16 cellular contexts compared by ENCODE assay signal in genomic region chr15:92074646-92075045, GRCh38.
DNase-seq lines count a peak whose midpoint lies in the region; ATAC-seq, FAIRE-seq and TF ChIP-seq lines count a peak whose summit lies in the region.
"Had no signal": no experiment of that assay in that cellular context is flagged by ENCODE, and none has a peak within 500 bp of the region (broad histone marks: within the 10 kb centered on the region; RNA-seq: fewer than 3 reads in every experiment).

No MANE protein-coding gene starts in this region.

- no peaks in the 10 kb centered on the region for H3K4me1 ChIP-seq in Caco-2

- no peak overlapping the region for H3K27ac Mint-ChIP-seq in stimulated activated effector memory CD8-positive, alpha-beta T cell treated with anti-CD3 and anti-CD28 coated beads, Interleukin-12 subunit alpha, Interleukin-12 subunit beta, amount 100 ng/mL, for 72 hours
- H3K27ac Mint-ChIP-seq in Caco-2 (ENCODE audit: unreplicated experiment): no peak overlapping the region
- H3K27ac Mint-ChIP-seq: activated T-cell treated with anti-CD3 and anti-CD28 coated beads, Interleukin-2, amount 50 U/mL, for 24 hours; neural progenitor cell had no signal

- no peaks in the 10 kb centered on the region for H3K9me3 ChIP-seq in Caco-2
- H3K9me3 ChIP-seq: transverse colon had no signal

- H3K4me3 Mint-ChIP-seq in stimulated activated effector memory CD8-positive, alpha-beta T cell treated with anti-CD3 and anti-CD28 coated beads, Interleukin-12 subunit alpha, Interleukin-12 subunit beta, amount 100 ng/mL, for 72 hours: no peak overlapping the region
- H3K4me3 Mint-ChIP-seq in Caco-2 (ENCODE audit: unreplicated experiment): no peak overlapping the region
- H3K4me3 Mint-ChIP-seq: activated T-cell treated with anti-CD3 and anti-CD28 coated beads, Interleukin-2, amount 50 U/mL, for 24 hours; neural progenitor cell had no signal

- no peak for TF ChIP-seq CTCF in Caco-2 (IDR thresholded peaks at IDR 0.05; ENCODE audit: insufficient read depth in 1 of 2, low read depth in 1 of 2, low read length in 1 of 2, severe bottlenecking in 1 of 2, unreplicated experiment in 1 of 2)

- H3K4me3 ChIP-seq in Caco-2 (ENCODE audit: low read depth, low read length): no peak overlapping the region
- H3K4me3 ChIP-seq: coronary artery, neural progenitor cell, transverse colon had no signal

- POLR2A ChIA-PET in Caco-2 (lab: Charles Lee): no interaction called here

- peak; percentile 14 for ATAC-seq in Right ventricle myocardium superior (ENCODE audit: poor library complexity)
- ATAC-seq in left ventricle myocardium superior: peak; percentile 14
- no peak for ATAC-seq in stimulated activated effector memory CD8-positive, alpha-beta T cell treated with anti-CD3 and anti-CD28 coated beads, Interleukin-12 subunit alpha, Interleukin-12 subunit beta, amount 100 ng/mL, for 72 hours

- H3K4me1 Mint-ChIP-seq in stimulated activated effector memory CD8-positive, alpha-beta T cell treated with anti-CD3 and anti-CD28 coated beads, Interleukin-12 subunit alpha, Interleukin-12 subunit beta, amount 100 ng/mL, for 72 hours: peaks cover 60% of the 10 kb centered on the region
- H3K4me1 Mint-ChIP-seq in Caco-2 (ENCODE audit: low read depth, unreplicated experiment): no peaks in the 10 kb centered on the region

- no peaks in the 10 kb centered on the region for H3K27me3 ChIP-seq in Caco-2 (replicated peaks; ENCODE audit: control insufficient read depth, insufficient read depth, low read length)
- H3K27me3 ChIP-seq: neural progenitor cell, transverse colon had no signal

- peaks cover 11% of the 10 kb centered on the region for H3K27me3 Mint-ChIP-seq in Caco-2 (ENCODE audit: insufficient read depth, unreplicated experiment)
- H3K27me3 Mint-ChIP-seq: activated T-cell treated with anti-CD3 and anti-CD28 coated beads, Interleukin-2, amount 50 U/mL, for 24 hours had no signal

- DNase-seq in Right ventricle myocardium superior: peak; percentile 71
- no peak for DNase-seq in cardiac septum (ENCODE audit: low spot score)
- peak; percentile 77 for DNase-seq in UCSD-AML1 (lab: John Stamatoyannopoulos, UW; ENCODE audit: unreplicated experiment)
- peak; percentile 66 for DNase-seq in left ventricle myocardium superior
- peak; percentile 52 for DNase-seq in urothelium cell line (ENCODE audit: low spot score)
- no peak for DNase-seq in NCI-H2196 (lab: John Stamatoyannopoulos, UW; ENCODE audit: unreplicated experiment)
- DNase-seq in stimulated activated effector memory CD8-positive, alpha-beta T cell treated with anti-CD3 and anti-CD28 coated beads, Interleukin-12 subunit alpha, Interleukin-12 subunit beta, amount 100 ng/mL, for 72 hours (ENCODE audit: low spot score in 2 of 2): no peak
- no peak for DNase-seq in Caco-2
- DNase-seq: activated T-cell treated with anti-CD3 and anti-CD28 coated beads, Interleukin-2, amount 50 U/mL, for 24 hours; C1 segment of cervical spinal cord; NCI-H1436; stimulated activated CD4-positive, alpha-beta T cell treated with anti-CD3 and anti-CD28 coated beads, Interleukin-4, amount 100 ng/mL, for 1 hour; transverse colon had no signal

- H3K36me3 Mint-ChIP-seq in stimulated activated effector memory CD8-positive, alpha-beta T cell treated with anti-CD3 and anti-CD28 coated beads, Interleukin-12 subunit alpha, Interleukin-12 subunit beta, amount 100 ng/mL, for 72 hours: no peaks in the 10 kb centered on the region
- no peaks in the 10 kb centered on the region for H3K36me3 Mint-ChIP-seq in Caco-2 (ENCODE audit: insufficient read depth, unreplicated experiment)
- H3K36me3 Mint-ChIP-seq: neural progenitor cell had no signal

- intact Hi-C loops in Right ventricle myocardium superior (cut with DNase I) (loop anchor here (5.0 kb wide), 1 partner anchor 222 kb away; the partner anchor contains the start of gene SLCO3A1), cardiac septum (cut with DNase I) (loop anchor here (5.0 kb wide), 2 partner anchors 102 to 132 kb away; no protein-coding TSS in a partner anchor), left ventricle myocardium superior (cut with micrococcal nuclease) (loop anchor here (5.0 kb wide), 1 partner anchor 222 kb away; the partner anchor contains the start of gene SLCO3A1), Caco-2 (cut with micrococcal nuclease; ENCODE audit: unreplicated experiment) (no loop called here)

- no peaks in the 10 kb centered on the region for H3K9me3 Mint-ChIP-seq in stimulated activated effector memory CD8-positive, alpha-beta T cell treated with anti-CD3 and anti-CD28 coated beads, Interleukin-12 subunit alpha, Interleukin-12 subunit beta, amount 100 ng/mL, for 72 hours
- no peaks in the 10 kb centered on the region for H3K9me3 Mint-ChIP-seq in Caco-2 (ENCODE audit: unreplicated experiment)
- H3K9me3 Mint-ChIP-seq: activated T-cell treated with anti-CD3 and anti-CD28 coated beads, Interleukin-2, amount 50 U/mL, for 24 hours; neural progenitor cell had no signal

- CTCF ChIA-PET in Caco-2 (lab: Charles Lee): no interaction called here

- FAIRE-seq in urothelium cell line (lab: Jason Lieb, UNC): no peak
- FAIRE-seq: TTC549 had no signal

- BruUV-seq in Caco-2 (replicated peaks; lab: Mats Ljungman, UMichigan): no TSS peak

- no peaks in the 10 kb centered on the region for H3K36me3 ChIP-seq in Caco-2 (ENCODE audit: control insufficient read depth, insufficient read depth, low read length)
- H3K36me3 ChIP-seq: neural progenitor cell, transverse colon had no signal

Comparison
In these comparisons a context has a peak if more than half of its experiments do, and no peak if none do; other contexts are left out.
1. DNase-seq: peak in Right ventricle myocardium superior (single experiment), UCSD-AML1 (single experiment), left ventricle myocardium superior (single experiment) and urothelium cell line (single experiment); none in cardiac septum (single experiment), NCI-H2196 (single experiment), stimulated activated effector memory CD8-positive, alpha-beta T cell treated with anti-CD3 and anti-CD28 coated beads, Interleukin-12 subunit alpha, Interleukin-12 subunit beta, amount 100 ng/mL, for 72 hours (0 of 2) and Caco-2 (0 of 2).